8 cellular contexts compared by ENCODE assay signal in genomic region chr12:11958216-11959091, GRCh38.
DNase-seq lines count a peak whose midpoint lies in the region; ATAC-seq and TF ChIP-seq lines count a peak whose summit lies in the region.

No MANE protein-coding gene starts in this region.

- no peak for TF ChIP-seq CTCF in mesothelial cell of epicardium (IDR thresholded peaks at IDR 0.05; ENCODE audit: unreplicated experiment)

- no peaks in the 10 kb centered on the region for H3K4me1 Mint-ChIP-seq in mesothelial cell of epicardium

- ATAC-seq in GM21576 (IDR thresholded peaks at IDR 0.05; ENCODE audit: unreplicated experiment) (peak; percentile 52), SK-N-SH treated with all-trans-retinoic acid at 6 μM for 48 hours (peak; percentile 28; the same call in 2 of the 3 replicates), GM19324 (IDR thresholded peaks at IDR 0.05; ENCODE audit: low FRiP score, unreplicated experiment) (no peak)

- DNase-seq in dermis blood vessel endothelial cell (peak; percentile 95), NCI-H1417 treated with DMSO at 0.1 percent for 48 hours (lab: John Stamatoyannopoulos, UW) (no peak), mesothelial cell of epicardium (ENCODE audit: low spot score in 2 of 2, unreplicated experiment in 2 of 2) (no peak), substantia nigra (lab: John Stamatoyannopoulos, UW) (no peak)
- peak; percentile 8 for DNase-seq in stimulated activated CD4-positive, alpha-beta T cell treated with anti-CD3 and anti-CD28 coated beads, Interleukin-2, amount 100 ng/mL, for 4 hours (ENCODE audit: low read depth)

- no peak overlapping the region for H3K27ac ChIP-seq in substantia nigra (ENCODE audit: low read depth, low read length, poor library complexity, severe bottlenecking)

- H3K4me3 Mint-ChIP-seq in mesothelial cell of epicardium, result no peak overlapping the region

- peaks cover 24% of the 10 kb centered on the region for H3K27me3 Mint-ChIP-seq in mesothelial cell of epicardium (ENCODE audit: low read depth)

- H3K9me3 Mint-ChIP-seq in mesothelial cell of epicardium, result no peaks in the 10 kb centered on the region

- no peak overlapping the region for H3K27ac Mint-ChIP-seq in mesothelial cell of epicardium

- H3K36me3 Mint-ChIP-seq in mesothelial cell of epicardium, result no peaks in the 10 kb centered on the region

TF ChIP-seq in SK-N-SH treated with all-trans-retinoic acid at 6 μM for 48 hours, 23 proteins besides CTCF, POLR2A, EP300 and RAD21:
- TF ChIP-seq ZFP3 (CRISPR knock-in tag; IDR thresholded peaks at IDR 0.05), result no peak
- TF ChIP-seq TSHZ2 (CRISPR knock-in tag; IDR thresholded peaks at IDR 0.05), result no peak
TF ChIP-seq in SK-N-SH treated with all-trans-retinoic acid at 6 μM for 48 hours: peak in this region for 0.

Comparison
In these comparisons a context has a peak if more than half of its experiments do, and no peak if none do; other contexts are left out.
1. DNase-seq: peak in dermis blood vessel endothelial cell (single experiment) and stimulated activated CD4-positive, alpha-beta T cell treated with anti-CD3 and anti-CD28 coated beads, Interleukin-2, amount 100 ng/mL, for 4 hours (single experiment); none in NCI-H1417 treated with DMSO at 0.1 percent for 48 hours (single experiment), mesothelial cell of epicardium (0 of 2) and substantia nigra (0 of 49).